ENCODE assay signal across 1 cellular context in the genomic region with DNA sequence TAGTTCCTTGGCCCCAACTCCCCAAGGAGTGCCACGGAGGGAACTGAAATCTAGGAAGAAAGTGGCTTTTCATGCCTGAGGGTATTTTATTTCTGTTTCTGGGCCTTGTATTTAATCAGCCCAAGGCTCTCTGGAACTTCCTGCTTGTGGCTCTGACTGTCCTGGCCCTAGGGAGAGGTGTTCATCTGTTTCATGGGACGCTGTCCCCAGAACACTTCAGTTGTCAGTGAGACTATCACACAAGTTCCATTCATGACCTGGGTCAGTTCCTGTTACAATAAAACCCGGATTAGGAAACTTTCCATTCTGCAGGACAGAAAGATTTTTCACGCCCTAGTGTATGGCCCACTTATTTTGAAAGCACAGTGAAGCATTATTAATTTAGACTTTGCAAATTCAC.
TF ChIP-seq lines count a peak whose summit lies in the region.

No MANE protein-coding gene starts in this region.

TF ChIP-seq in WTC11, 78 proteins besides CTCF, POLR2A, EP300 and RAD21 (continued from another document):
- TF ChIP-seq, protein P1, sequence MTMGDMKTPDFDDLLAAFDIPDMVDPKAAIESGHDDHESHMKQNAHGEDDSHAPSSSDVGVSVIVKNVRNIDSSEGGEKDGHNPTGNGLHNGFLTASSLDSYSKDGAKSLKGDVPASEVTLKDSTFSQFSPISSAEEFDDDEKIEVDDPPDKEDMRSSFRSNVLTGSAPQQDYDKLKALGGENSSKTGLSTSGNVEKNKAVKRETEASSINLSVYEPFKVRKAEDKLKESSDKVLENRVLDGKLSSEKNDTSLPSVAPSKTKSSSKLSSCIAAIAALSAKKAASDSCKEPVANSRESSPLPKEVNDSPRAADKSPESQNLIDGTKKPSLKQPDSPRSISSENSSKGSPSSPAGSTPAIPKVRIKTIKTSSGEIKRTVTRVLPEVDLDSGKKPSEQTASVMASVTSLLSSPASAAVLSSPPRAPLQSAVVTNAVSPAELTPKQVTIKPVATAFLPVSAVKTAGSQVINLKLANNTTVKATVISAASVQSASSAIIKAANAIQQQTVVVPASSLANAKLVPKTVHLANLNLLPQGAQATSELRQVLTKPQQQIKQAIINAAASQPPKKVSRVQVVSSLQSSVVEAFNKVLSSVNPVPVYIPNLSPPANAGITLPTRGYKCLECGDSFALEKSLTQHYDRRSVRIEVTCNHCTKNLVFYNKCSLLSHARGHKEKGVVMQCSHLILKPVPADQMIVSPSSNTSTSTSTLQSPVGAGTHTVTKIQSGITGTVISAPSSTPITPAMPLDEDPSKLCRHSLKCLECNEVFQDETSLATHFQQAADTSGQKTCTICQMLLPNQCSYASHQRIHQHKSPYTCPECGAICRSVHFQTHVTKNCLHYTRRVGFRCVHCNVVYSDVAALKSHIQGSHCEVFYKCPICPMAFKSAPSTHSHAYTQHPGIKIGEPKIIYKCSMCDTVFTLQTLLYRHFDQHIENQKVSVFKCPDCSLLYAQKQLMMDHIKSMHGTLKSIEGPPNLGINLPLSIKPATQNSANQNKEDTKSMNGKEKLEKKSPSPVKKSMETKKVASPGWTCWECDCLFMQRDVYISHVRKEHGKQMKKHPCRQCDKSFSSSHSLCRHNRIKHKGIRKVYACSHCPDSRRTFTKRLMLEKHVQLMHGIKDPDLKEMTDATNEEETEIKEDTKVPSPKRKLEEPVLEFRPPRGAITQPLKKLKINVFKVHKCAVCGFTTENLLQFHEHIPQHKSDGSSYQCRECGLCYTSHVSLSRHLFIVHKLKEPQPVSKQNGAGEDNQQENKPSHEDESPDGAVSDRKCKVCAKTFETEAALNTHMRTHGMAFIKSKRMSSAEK (CRISPR knock-in tag; IDR thresholded peaks at IDR 0.05; ENCODE audit: borderline replicate concordance): no peak
- TF ChIP-seq ZNF317 (CRISPR knock-in tag; IDR thresholded peaks at IDR 0.05; ENCODE audit: borderline replicate concordance, low read depth) (no peak), TP53 (CRISPR knock-in tag; IDR thresholded peaks at IDR 0.05) (no peak), RORB (CRISPR knock-in tag; IDR thresholded peaks at IDR 0.05) (no peak), FOXP1 (CRISPR knock-in tag; IDR thresholded peaks at IDR 0.05; ENCODE audit: borderline replicate concordance) (no peak), JUN (CRISPR knock-in tag; IDR thresholded peaks at IDR 0.05) (no peak), TEAD1 (CRISPR knock-in tag; IDR thresholded peaks at IDR 0.05) (no peak)
- TF ChIP-seq, protein P2, sequence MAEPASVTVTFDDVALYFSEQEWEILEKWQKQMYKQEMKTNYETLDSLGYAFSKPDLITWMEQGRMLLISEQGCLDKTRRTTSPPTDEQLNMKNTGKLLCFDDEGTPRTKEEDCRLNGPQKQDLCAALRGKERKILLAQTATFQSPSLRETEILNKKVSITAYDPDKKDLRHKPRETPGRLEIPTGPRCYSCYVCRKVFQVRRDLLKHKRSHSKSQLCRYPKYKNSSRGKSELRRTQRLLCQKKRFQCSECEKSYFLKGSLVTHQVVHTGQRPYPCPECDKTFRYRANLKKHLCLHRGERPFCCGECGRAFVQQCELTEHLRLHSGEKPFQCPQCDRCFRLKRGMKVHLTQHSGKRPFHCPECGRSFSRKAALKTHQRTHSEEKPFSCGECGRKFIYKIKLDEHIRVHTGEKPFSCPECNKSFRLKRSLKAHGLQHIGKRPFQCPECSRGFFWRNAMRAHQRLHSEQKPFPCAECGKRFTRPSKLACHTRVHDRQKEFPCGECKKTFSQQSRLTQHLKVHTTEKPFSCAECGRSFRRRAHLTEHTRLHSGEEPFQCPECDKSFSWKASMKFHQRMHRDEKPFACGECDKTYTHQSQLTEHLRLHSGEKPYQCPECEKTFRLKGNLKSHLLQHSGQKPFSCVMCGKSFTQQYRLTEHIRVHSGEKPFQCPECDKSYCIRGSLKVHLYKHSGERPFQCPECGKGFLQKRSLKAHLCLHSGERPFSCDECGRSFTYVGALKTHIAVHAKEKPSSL (CRISPR knock-in tag; conservative IDR thresholded peaks at IDR 0.05): no peak
